ENCODE assay signal across 34 cellular contexts in the genomic region with DNA sequence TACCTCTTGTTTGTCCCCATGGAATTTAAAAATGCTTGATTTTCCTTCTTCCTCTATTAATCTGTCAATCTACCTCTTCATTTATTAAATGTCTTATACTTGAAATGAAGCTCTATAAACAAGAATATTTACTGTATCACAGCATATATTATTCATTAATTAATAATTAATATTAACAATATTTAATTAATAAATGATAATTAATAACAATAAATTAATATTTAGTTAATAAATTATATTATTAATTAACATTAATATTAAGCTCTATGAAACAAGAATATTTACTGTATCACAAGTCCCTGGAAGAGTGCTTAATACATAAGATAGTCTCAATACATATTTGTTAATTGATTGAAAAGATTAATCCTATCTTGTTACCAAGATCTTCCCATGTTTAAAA.
"Had no signal": no experiment of that assay in that cellular context is flagged by ENCODE, and none has a peak within 500 bp of the region (broad histone marks: within the 10 kb centered on the region; RNA-seq: fewer than 3 reads in every experiment).

No MANE protein-coding gene starts in this region.

- H3K27ac Mint-ChIP-seq: activated B cell treated with CpG ODN at 0.5 μM for 24 hours; activated CD8-positive, alpha-beta T cell treated with anti-CD3 and anti-CD28 coated beads for 36 hours; activated naive CD4-positive, alpha-beta T cell treated with anti-CD3 and anti-CD28 coated beads for 36 hours; activated naive CD4-positive, alpha-beta T cell treated with anti-CD3 and anti-CD28 coated beads, Interleukin-2, amount 50 U/mL, for 72 hours; activated naive CD8-positive, alpha-beta T cell treated with anti-CD3 and anti-CD28 coated beads, Interleukin-2, amount 10 ng/mL, durations not matched to agents 7 days and 5 days; activated T-helper 17 cell treated with anti-CD3 and anti-CD28 coated beads, Interleukin-2, amount 50 U/mL, for 72 hours; brain; dendritic cell treated with granulocyte-macrophage colony-stimulating factor and Interleukin-4, amounts not matched to agents 40 ng/mL and 50 ng/mL, for 4 days; endodermal cell; T-helper 17 cell; T-helper 2 cell treated with Interferon-gamma antibody and Interleukin-4, amounts not matched to agents 5 μg/mL and 100 μg/mL, for 36 hours had no signal

- ATAC-seq: activated CD4-positive, CD25-positive, alpha-beta regulatory T cell treated with anti-CD3 and anti-CD28 coated beads, Interleukin-2, amount 50 U/mL, for 24 hours; activated CD8-positive, alpha-beta T cell treated with anti-CD3 and anti-CD28 coated beads for 36 hours; activated naive CD4-positive, alpha-beta T cell treated with anti-CD3 and anti-CD28 coated beads, Interleukin-2, amount 50 U/mL, for 72 hours; activated T-cell treated with anti-CD3 and anti-CD28 coated beads, Interleukin-2, amount 50 U/mL, for 4 hours; activated T-helper 17 cell treated with anti-CD3 and anti-CD28 coated beads, Interleukin-2, amount 50 U/mL, for 72 hours; foreskin keratinocyte; gastroesophageal sphincter; T-helper 17 cell had no signal

- H3K36me3 Mint-ChIP-seq: activated naive CD4-positive, alpha-beta T cell treated with anti-CD3 and anti-CD28 coated beads, Interleukin-2, amount 50 U/mL, for 72 hours; activated naive CD8-positive, alpha-beta T cell treated with anti-CD3 and anti-CD28 coated beads, Interleukin-2, amount 10 ng/mL, durations not matched to agents 7 days and 5 days; brain had no signal

- H3K4me1 Mint-ChIP-seq: activated B cell treated with CpG ODN at 0.5 μM for 24 hours; activated naive CD8-positive, alpha-beta T cell treated with anti-CD3 and anti-CD28 coated beads, Interleukin-2, amount 10 ng/mL, durations not matched to agents 7 days and 5 days; activated T-helper 17 cell treated with anti-CD3 and anti-CD28 coated beads, Interleukin-2, amount 50 U/mL, for 72 hours; brain; T-helper 17 cell had no signal

- H3K36me3 ChIP-seq: ascending aorta, breast epithelium, cardiac muscle cell, esophagus muscularis mucosa, gastroesophageal sphincter had no signal

- H3K4me1 ChIP-seq: ascending aorta, breast epithelium, esophagus muscularis mucosa, foreskin keratinocyte, gastroesophageal sphincter had no signal

- H3K9me3 Mint-ChIP-seq: activated T-helper 17 cell treated with anti-CD3 and anti-CD28 coated beads, Interleukin-2, amount 50 U/mL, for 72 hours had no signal

- DNase-seq: activated B cell treated with CpG ODN at 0.5 μM for 24 hours; activated CD4-positive, alpha-beta T cell treated with anti-CD3 and anti-CD28 coated beads for 48 hours; activated CD4-positive, alpha-beta T cell treated with anti-CD3 and anti-CD28 coated beads, Interleukin-2, amount 50 U/mL, for 1 hour; activated CD4-positive, alpha-beta T cell treated with anti-CD3 and anti-CD28 coated beads, Interleukin-2, amount 50 U/mL, for 48 hours; activated CD8-positive, alpha-beta memory T cell treated with anti-CD3 and anti-CD28 coated beads for 24 hours; activated CD8-positive, alpha-beta T cell treated with anti-CD3 and anti-CD28 coated beads for 36 hours; activated effector memory CD4-positive, alpha-beta T cell treated with Interleukin-2 at 50 U/mL for 16 hours; activated gamma-delta T cell treated with Interleukin-2 at 50 U/mL for 16 hours; activated naive CD4-positive, alpha-beta T cell treated with anti-CD3 and anti-CD28 coated beads for 36 hours; activated naive CD8-positive, alpha-beta T cell treated with anti-CD3 and anti-CD28 coated beads, Interleukin-2, amount 10 ng/mL, durations not matched to agents 7 days and 5 days; activated T-cell treated with anti-CD3 and anti-CD28 coated beads, Interleukin-2, amount 50 U/mL, for 4 hours; central memory CD4-positive, alpha-beta T cell; cerebellar nuclear complex; dorsolateral prefrontal cortex; effector memory CD4-positive, alpha-beta T cell; endodermal cell; erythroblast; foreskin keratinocyte; hippocampal formation; T-helper 1 cell; T-helper 17 cell; T1000 had no signal

- H3K4me3 ChIP-seq: ascending aorta, breast epithelium, cardiac muscle cell, coronary artery, dorsolateral prefrontal cortex, esophagus muscularis mucosa, gastroesophageal sphincter had no signal

- H3K27me3 Mint-ChIP-seq: activated B cell treated with CpG ODN at 0.5 μM for 24 hours; activated CD8-positive, alpha-beta T cell treated with anti-CD3 and anti-CD28 coated beads for 36 hours; activated naive CD8-positive, alpha-beta T cell treated with anti-CD3 and anti-CD28 coated beads, Interleukin-2, amount 10 ng/mL, durations not matched to agents 7 days and 5 days; activated T-helper 17 cell treated with anti-CD3 and anti-CD28 coated beads, Interleukin-2, amount 50 U/mL, for 72 hours; brain; dendritic cell treated with granulocyte-macrophage colony-stimulating factor and Interleukin-4, amounts not matched to agents 40 ng/mL and 50 ng/mL, for 4 days; T-helper 17 cell had no signal

- H3K27ac ChIP-seq: ascending aorta, breast epithelium, cardiac muscle cell, coronary artery, dorsolateral prefrontal cortex, esophagus muscularis mucosa, foreskin keratinocyte, gastroesophageal sphincter had no signal

- H3K27me3 ChIP-seq: ascending aorta, breast epithelium, cardiac muscle cell, dorsolateral prefrontal cortex, esophagus muscularis mucosa, foreskin keratinocyte, gastroesophageal sphincter had no signal

- H3K4me3 Mint-ChIP-seq: activated B cell treated with CpG ODN at 0.5 μM for 24 hours; activated CD8-positive, alpha-beta T cell treated with anti-CD3 and anti-CD28 coated beads for 36 hours; activated naive CD4-positive, alpha-beta T cell treated with anti-CD3 and anti-CD28 coated beads for 36 hours; activated naive CD8-positive, alpha-beta T cell treated with anti-CD3 and anti-CD28 coated beads, Interleukin-2, amount 10 ng/mL, durations not matched to agents 7 days and 5 days; activated T-cell treated with anti-CD3 and anti-CD28 coated beads, Interleukin-2, amount 50 U/mL, for 4 hours; activated T-helper 17 cell treated with anti-CD3 and anti-CD28 coated beads, Interleukin-2, amount 50 U/mL, for 72 hours; brain; dendritic cell treated with granulocyte-macrophage colony-stimulating factor and Interleukin-4, amounts not matched to agents 40 ng/mL and 50 ng/mL, for 4 days; endodermal cell; T-helper 17 cell; T-helper 2 cell treated with Interferon-gamma antibody and Interleukin-4, amounts not matched to agents 5 μg/mL and 100 μg/mL, for 36 hours had no signal

- H3K9me3 ChIP-seq: ascending aorta, esophagus muscularis mucosa had no signal
